ENCODE assay signal across 35 cellular contexts in the genomic region with DNA sequence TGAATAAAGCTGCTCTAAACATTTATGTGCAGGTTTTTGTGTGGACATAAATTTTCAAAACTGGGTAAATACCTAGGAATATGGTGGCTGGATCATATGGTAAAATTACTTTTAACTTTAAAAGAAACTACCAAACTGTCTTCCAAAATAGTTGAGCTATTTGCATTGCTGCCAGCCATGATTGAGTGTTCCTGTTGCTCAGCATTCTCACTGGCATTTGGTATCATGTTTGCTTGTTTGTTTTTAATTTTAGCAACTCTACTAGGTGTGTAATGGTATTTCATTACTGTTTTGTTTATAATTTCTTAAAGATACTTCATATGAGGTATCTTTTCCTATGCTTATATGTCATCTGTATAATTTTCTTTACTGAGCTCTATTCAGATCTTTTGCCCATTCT.
"Had no signal": no experiment of that assay in that cellular context is flagged by ENCODE, and none has a peak within 500 bp of the region (broad histone marks: within the 10 kb centered on the region; RNA-seq: fewer than 3 reads in every experiment).

No MANE protein-coding gene starts in this region.

- H3K27me3 ChIP-seq: MG63 had no signal

- H3K36me3 ChIP-seq: MG63 had no signal

- H3K4me3 ChIP-seq: MG63 had no signal

- DNase-seq: Karpas-422, Kasumi-1, MG63, MM.1S, MV-4-11, NCI-H1048, NCI-H1092, NCI-H1092 treated with DMSO at 0.1 percent for 48 hours, NCI-H1105, NCI-H1105 treated with DMSO at 0.1 percent for 48 hours, NCI-H1417, NCI-H1417 treated with DMSO at 0.1 percent for 48 hours, NCI-H1436, NCI-H1436 treated with DMSO at 0.1 percent for 48 hours, NCI-H146, NCI-H1694, NCI-H1694 treated with DMSO at 0.1 percent for 48 hours, NCI-H187, NCI-H187 treated with DMSO at 0.1 percent for 48 hours, NCI-H1930, NCI-H2029, NCI-H2029 treated with DMSO at 0.1 percent for 48 hours, NCI-H2081, NCI-H2081 treated with DMSO at 0.1 percent for 48 hours, NCI-H2107, NCI-H2171, NCI-H2171 treated with DMSO at 0.1 percent for 48 hours, NCI-H2227 treated with DMSO at 0.1 percent for 48 hours, NCI-H226, NCI-H345, NCI-H446, NCI-H510A, NCI-H510A treated with DMSO at 0.1 percent for 48 hours, NCI-H524, NCI-H524 treated with DMSO at 0.1 percent for 48 hours had no signal

- H3K9me3 ChIP-seq: MG63 had no signal
